ENCODE assay signal across 28 cellular contexts in the genomic region with DNA sequence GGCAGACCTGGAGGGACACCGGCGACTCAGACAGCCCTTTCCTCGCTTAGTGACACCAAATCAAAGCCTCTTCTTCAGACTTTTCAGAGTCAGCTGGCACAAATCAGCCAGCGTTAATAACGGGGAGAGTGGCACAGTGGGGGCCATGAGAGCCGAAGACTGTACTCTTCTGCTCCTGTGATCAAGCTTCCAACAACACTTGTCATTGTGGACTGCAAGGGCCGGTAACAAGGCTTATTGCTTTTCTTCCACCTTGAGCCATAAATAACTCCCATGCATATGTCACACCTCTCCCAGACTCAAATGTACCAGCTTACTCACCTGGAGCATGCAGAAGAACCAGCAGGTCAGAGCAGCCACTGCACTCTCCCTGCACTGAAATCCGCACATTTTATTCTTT.
"Had no signal": no experiment of that assay in that cellular context is flagged by ENCODE, and none has a peak within 500 bp of the region (broad histone marks: within the 10 kb centered on the region; RNA-seq: fewer than 3 reads in every experiment).

No MANE protein-coding gene starts in this region.

- H3K4me1 ChIP-seq: adrenal gland, breast epithelium had no signal

- H3K27ac ChIP-seq: adrenal gland, body of pancreas, breast epithelium, RWPE1 had no signal

- FAIRE-seq: astrocyte, K562, RCC 7860 had no signal

- H3K9me3 ChIP-seq: adrenal gland, body of pancreas, breast epithelium had no signal

- H3K27me3 ChIP-seq: adrenal gland, body of pancreas, breast epithelium had no signal

- ATAC-seq: activated CD8-positive, alpha-beta T cell treated with anti-CD3 and anti-CD28 coated beads for 36 hours; activated T-cell treated with anti-CD3 and anti-CD28 coated beads, Interleukin-2, amount 50 U/mL, for 72 hours; activated T-helper 17 cell treated with anti-CD3 and anti-CD28 coated beads, Interleukin-2, amount 50 U/mL, for 72 hours; body of pancreas; K562; PC-3; Right ventricle myocardium inferior had no signal

- DNase-seq: activated CD4-positive, alpha-beta T cell treated with anti-CD3 and anti-CD28 coated beads, Interleukin-2, amount 10 ng/mL, durations not matched to agents 24 days and 14 days; activated CD4-positive, alpha-beta T cell treated with anti-CD3 and anti-CD28 coated beads, Interleukin-2, amount 50 U/mL, for 4 hours; activated CD8-positive, alpha-beta T cell treated with anti-CD3 and anti-CD28 coated beads for 36 hours; activated effector memory CD4-positive, alpha-beta T cell treated with anti-CD3 and anti-CD28 coated beads, Interleukin-2, amount 50 U/mL, for 16 hours; activated naive CD4-positive, alpha-beta T cell; activated naive CD4-positive, alpha-beta T cell treated with anti-CD3 and anti-CD28 coated beads, Interleukin-2, amount 50 U/mL, for 16 hours; activated T-cell treated with anti-CD3 and anti-CD28 coated beads, Interleukin-2, amount 50 U/mL, for 1 hour; activated T-cell treated with anti-CD3 and anti-CD28 coated beads, Interleukin-2, amount 50 U/mL, for 72 hours; adrenal gland; body of pancreas; NCI-H1105; NCI-H1417 treated with DMSO at 0.1 percent for 48 hours; NCI-H1930; NCI-H2081 treated with DMSO at 0.1 percent for 48 hours; NCI-H345; NCI-H510A; NCI-H526; NCI-H748 treated with DMSO at 0.1 percent for 48 hours; NK-92 treated with Interleukin-12 subunit alpha and Interleukin-12 subunit beta, amount 100 ng/mL, for 24 hours; PC-3; T1000 had no signal

- H3K4me3 ChIP-seq: adrenal gland, body of pancreas, breast epithelium, K562 had no signal
